21 cellular contexts compared by ENCODE assay signal in genomic region chr2:48707466-48707865, GRCh38. TPM values are rescaled to one million over a fixed set of nuclear protein-coding genes. Genes with fewer than 3 reads are reported as not detected.
DNase-seq lines count a peak whose midpoint lies in the region; ATAC-seq and TF ChIP-seq lines count a peak whose summit lies in the region.
"Had no signal": no experiment of that assay in that cellular context is flagged by ENCODE, and none has a peak within 500 bp of the region (broad histone marks: within the 10 kb centered on the region; RNA-seq: fewer than 3 reads in every experiment).

No MANE protein-coding gene starts in this region.

- no TSS peak for BruUV-seq in MCF 10A (replicated peaks; lab: Mats Ljungman, UMichigan)

- CTCF ChIA-PET in MCF 10A (lab: Yijun Ruan, JAX): interaction anchor here (0.6 to 0.9 kb wide), 3 partner anchors 10 to 994 kb away, joined by 3 to 4 read pairs (median 3); no protein-coding TSS in a partner anchor

- peaks cover 10% of the 10 kb centered on the region for H3K4me1 Mint-ChIP-seq in MCF 10A (ENCODE audit: insufficient read depth, unreplicated experiment)
- H3K4me1 Mint-ChIP-seq: central memory CD8-positive, alpha-beta T cell had no signal

- peaks cover 5% of the 10 kb centered on the region for H3K36me3 Mint-ChIP-seq in MCF 10A (ENCODE audit: insufficient read depth, unreplicated experiment)

- H3K4me1 ChIP-seq in breast epithelium (no peaks in the 10 kb centered on the region), upper lobe of right lung (no peaks in the 10 kb centered on the region)
- H3K4me1 ChIP-seq: prostate gland, spleen had no signal

- H3K27me3 Mint-ChIP-seq in MCF 10A (ENCODE audit: insufficient read depth, unreplicated experiment): no peaks in the 10 kb centered on the region

- no peaks in the 10 kb centered on the region for H3K36me3 ChIP-seq in breast epithelium
- no peaks in the 10 kb centered on the region for H3K36me3 ChIP-seq in upper lobe of right lung
- H3K36me3 ChIP-seq: prostate gland, spleen, thoracic aorta had no signal

- DNase-seq in MCF 10A (ENCODE audit: unreplicated experiment): peak; percentile 29
- DNase-seq in breast epithelium (ENCODE audit: low spot score in 2 of 2): no peak
- peak; percentile 19 for DNase-seq in NCI-H526 treated with DMSO at 0.1 percent for 48 hours (lab: John Stamatoyannopoulos, UW)
- DNase-seq in epithelial cell of esophagus (ENCODE audit: low read depth): peak; percentile 71
- peak; percentile 67 for DNase-seq in upper lobe of right lung
- DNase-seq in activated CD8-positive, alpha-beta memory T cell treated with anti-CD3 and anti-CD28 coated beads, Interleukin-2, amount 50 U/mL, for 4 hours: no peak
- no peak for DNase-seq in GM19240 (ENCODE audit: insufficient read length, low spot score)
- DNase-seq: activated T-cell treated with anti-CD3 and anti-CD28 coated beads, Interleukin-2, amount 50 U/mL, for 48 hours; effector CD8-positive, alpha-beta T cell; GM23248; Karpas-422; mesendoderm; NCI-H1436; SK-N-SH; spleen had no signal

- no peak overlapping the region for H3K4me3 Mint-ChIP-seq in MCF 10A (ENCODE audit: unreplicated experiment)
- H3K4me3 Mint-ChIP-seq: central memory CD8-positive, alpha-beta T cell; natural killer cell treated with Interleukin-12 subunit alpha and Interleukin-12 subunit beta and Interleukin-15 and Interleukin-18, amount 100 ng/mL, for 72 hours had no signal

- H3K27me3 ChIP-seq in breast epithelium (no peaks in the 10 kb centered on the region), upper lobe of right lung (no peaks in the 10 kb centered on the region)

- TF ChIP-seq CTCF in MCF 10A (IDR thresholded peaks at IDR 0.05; ENCODE audit: unreplicated experiment): no peak
- TF ChIP-seq CTCF in breast epithelium (IDR thresholded peaks at IDR 0.05): no peak
- no peak for TF ChIP-seq CTCF in epithelial cell of esophagus (IDR thresholded peaks at IDR 0.05; ENCODE audit: insufficient read depth, low read depth, low read length, missing control alignments)
- TF ChIP-seq CTCF in upper lobe of right lung (IDR thresholded peaks at IDR 0.05): no peak

- H3K4me3 ChIP-seq in breast epithelium: no peak overlapping the region
- H3K4me3 ChIP-seq in epithelial cell of esophagus (ENCODE audit: low read length): no peak overlapping the region
- H3K4me3 ChIP-seq in upper lobe of right lung: no peak overlapping the region
- H3K4me3 ChIP-seq: GM23248, prostate gland, spleen, thoracic aorta had no signal

- H3K9me3 ChIP-seq in breast epithelium (no peaks in the 10 kb centered on the region), upper lobe of right lung (no peaks in the 10 kb centered on the region)
- H3K9me3 ChIP-seq: prostate gland, SK-N-SH, thoracic aorta had no signal

- POLR2A ChIA-PET in MCF 10A (lab: Yijun Ruan, JAX): no interaction called here

- ATAC-seq in upper lobe of right lung: peak; percentile 70
- no peak for ATAC-seq in HG02759 (IDR thresholded peaks at IDR 0.05; ENCODE audit: unreplicated experiment)
- ATAC-seq: natural killer cell treated with Interleukin-12 subunit alpha and Interleukin-12 subunit beta and Interleukin-15 and Interleukin-18, amount 100 ng/mL, for 72 hours had no signal

- H3K9me3 Mint-ChIP-seq in MCF 10A (ENCODE audit: unreplicated experiment): no peaks in the 10 kb centered on the region
- H3K9me3 Mint-ChIP-seq: central memory CD8-positive, alpha-beta T cell had no signal

- no peak overlapping the region for H3K27ac Mint-ChIP-seq in MCF 10A (ENCODE audit: low read depth, unreplicated experiment)
- H3K27ac Mint-ChIP-seq: natural killer cell treated with Interleukin-12 subunit alpha and Interleukin-12 subunit beta and Interleukin-15 and Interleukin-18, amount 100 ng/mL, for 72 hours had no signal

- H3K27ac ChIP-seq in breast epithelium (no peak overlapping the region), upper lobe of right lung (no peak overlapping the region)
- H3K27ac ChIP-seq: GM23248, prostate gland, spleen, thoracic aorta had no signal

- intact Hi-C loops in MCF 10A (cut with micrococcal nuclease) (no loop called here), breast epithelium (cut with DNase I; ENCODE audit: low total_unique reads) (loop anchor here (10.0 kb wide), 1 partner anchor 703 kb away; no protein-coding TSS in a partner anchor), upper lobe of right lung (cut with DNase I) (no loop called here)

- no peak for TF ChIP-seq POLR2A in breast epithelium (IDR thresholded peaks at IDR 0.05)

RNA-seq across cellular contexts. Expression of gene LHCGR, which starts 48.1 kb away (rescaled TPM):
- total RNA-seq in MCF 10A (2022) (not detected in 2 replicates), breast epithelium (under 1 TPM; 0.29 to 0.66 (median 0.64) TPM), upper lobe of right lung (not detected)
- total RNA-seq: fibroblast of lung; GM23248; natural killer cell treated with Interleukin-12 subunit alpha and Interleukin-12 subunit beta and Interleukin-15 and Interleukin-18, amount 100 ng/mL, for 72 hours; spleen; thoracic aorta had no signal

Comparison
In these comparisons a context has a peak if more than half of its experiments do, and no peak if none do; other contexts are left out.
1. DNase-seq: peak in MCF 10A (single experiment), NCI-H526 treated with DMSO at 0.1 percent for 48 hours (single experiment), epithelial cell of esophagus (single experiment) and upper lobe of right lung (single experiment); none in breast epithelium (0 of 2), activated CD8-positive, alpha-beta memory T cell treated with anti-CD3 and anti-CD28 coated beads, Interleukin-2, amount 50 U/mL, for 4 hours (single experiment) and GM19240 (single experiment).